9 cellular contexts compared by ENCODE assay signal in genomic region chr2:100013892-100014677, GRCh38.
DNase-seq lines count a peak whose midpoint lies in the region; ATAC-seq and TF ChIP-seq lines count a peak whose summit lies in the region.
"Had no signal": no experiment of that assay in that cellular context is flagged by ENCODE, and none has a peak within 500 bp of the region (broad histone marks: within the 10 kb centered on the region; RNA-seq: fewer than 3 reads in every experiment).

No MANE protein-coding gene starts in this region.

- WGBS in liver = 81% methylated on average over 5 of the region's 5 CpGs

- no peak for ATAC-seq in HG03025 (IDR thresholded peaks at IDR 0.05; ENCODE audit: low FRiP score, unreplicated experiment)
- no peak for ATAC-seq in GM19452 (IDR thresholded peaks at IDR 0.05; ENCODE audit: unreplicated experiment)
- ATAC-seq in HG02798 (IDR thresholded peaks at IDR 0.05; ENCODE audit: poor library complexity, unreplicated experiment) = no peak

- no peak overlapping the region for H3K9ac ChIP-seq in liver (ENCODE audit: low read depth in 1 of 2, low read length in 2 of 2)

- TF ChIP-seq RAD21 in liver (IDR thresholded peaks at IDR 0.05) = peak; percentile 63 to 68

- H3K27ac ChIP-seq in liver (ENCODE audit: low read depth in 1 of 2, low read length in 2 of 2) = no peak overlapping the region

- no peaks in the 10 kb centered on the region for H3K36me3 ChIP-seq in liver (ENCODE audit: control insufficient read depth in 4 of 4, insufficient read depth in 3 of 4, low read depth in 1 of 4, low read length in 3 of 4)

- H3K27me3 ChIP-seq in liver (ENCODE audit: control insufficient read depth in 4 of 4, insufficient read depth in 4 of 4, low read length in 3 of 4) = no peaks in the 10 kb centered on the region

- no peak overlapping the region for H3K4me3 ChIP-seq in liver (ENCODE audit: low read depth in 1 of 3, low read length in 3 of 3)

- no peaks in the 10 kb centered on the region for H3K9me3 ChIP-seq in liver (ENCODE audit: control insufficient read depth in 4 of 4, low read length in 3 of 4)

- H3K4me1 ChIP-seq in liver (ENCODE audit: control insufficient read depth in 4 of 4, insufficient read depth in 4 of 4, low read length in 3 of 4) = no peaks in the 10 kb centered on the region

- DNase-seq in AG08395 (ENCODE audit: low spot score) = peak; percentile 91
- DNase-seq in LHCN-M2 (ENCODE audit: low read depth) = peak; percentile 22
- peak; percentile 99 for DNase-seq in dedifferentiated amniotic fluid mesenchymal stem cell (ENCODE audit: extremely low spot score)
- no peak for DNase-seq in NCI-H748 treated with DMSO at 0.1 percent for 48 hours (lab: John Stamatoyannopoulos, UW)
- DNase-seq: NCI-H526 treated with DMSO at 0.1 percent for 48 hours had no signal

- TF ChIP-seq CTCF in liver (IDR thresholded peaks at IDR 0.05; ENCODE audit: low read depth, low read length, missing input control) = peak; percentile 39

TF ChIP-seq in liver, 16 proteins besides CTCF, POLR2A, EP300 and RAD21:
- TF ChIP-seq, protein P1, sequence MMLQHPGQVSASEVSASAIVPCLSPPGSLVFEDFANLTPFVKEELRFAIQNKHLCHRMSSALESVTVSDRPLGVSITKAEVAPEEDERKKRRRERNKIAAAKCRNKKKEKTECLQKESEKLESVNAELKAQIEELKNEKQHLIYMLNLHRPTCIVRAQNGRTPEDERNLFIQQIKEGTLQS (IDR thresholded peaks at IDR 0.05) = no peak
- TF ChIP-seq RXRA (IDR thresholded peaks at IDR 0.05) = peak; percentile 83 to 86
- TF ChIP-seq, protein P2, sequence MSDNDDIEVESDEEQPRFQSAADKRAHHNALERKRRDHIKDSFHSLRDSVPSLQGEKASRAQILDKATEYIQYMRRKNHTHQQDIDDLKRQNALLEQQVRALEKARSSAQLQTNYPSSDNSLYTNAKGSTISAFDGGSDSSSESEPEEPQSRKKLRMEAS (IDR thresholded peaks at IDR 0.05) = no peak
- no peak for TF ChIP-seq EGR1 (IDR thresholded peaks at IDR 0.05; ENCODE audit: low read depth in 2 of 2)
- TF ChIP-seq GABPA (IDR thresholded peaks at IDR 0.05 in 1 of 2, conservative IDR thresholded peaks at IDR 0.05 in 1 of 2) = no peak
- TF ChIP-seq HNF4A (conservative IDR thresholded peaks at IDR 0.05) = peak; percentile 45 to 58
- TF ChIP-seq NR2F2 (IDR thresholded peaks at IDR 0.05) = no peak
- TF ChIP-seq JUND (IDR thresholded peaks at IDR 0.05) = peak; percentile 74 to 76
- no peak for TF ChIP-seq SP1 (IDR thresholded peaks at IDR 0.05)
- no peak for TF ChIP-seq HNF4G (IDR thresholded peaks at IDR 0.05)
TF ChIP-seq in liver: peak in this region for 3.
